18 cellular contexts compared by ENCODE assay signal in genomic region chr9:87818308-87818707, GRCh38.
A peak's percentile ranks its signal among the peaks of the same experiment; 100 is the strongest.
DNase-seq lines count a peak whose midpoint lies in the region; ATAC-seq and TF ChIP-seq lines count a peak whose summit lies in the region.
"Had no signal": no experiment of that assay in that cellular context is flagged by ENCODE, and none has a peak within 500 bp of the region (broad histone marks: within the 10 kb centered on the region; RNA-seq: fewer than 3 reads in every experiment).

No MANE protein-coding gene starts in this region.

- no peak overlapping the region for H3K4me3 Mint-ChIP-seq in stimulated activated naive B cell treated with anti-CD40 and anti-IgM and Interleukin-4, amounts not matched to agents 10 μg/mL and 1 μg/mL and 100 μg/mL, for 72 hours

- CTCF ChIA-PET in HEK293T (lab: Yijun Ruan, JAX): no interaction called here

- no peak for ATAC-seq in stimulated activated naive B cell treated with anti-CD40 and anti-IgM and Interleukin-4, amounts not matched to agents 10 μg/mL and 1 μg/mL and 100 μg/mL, for 72 hours (replicated peaks)

- H3K27ac Mint-ChIP-seq in stimulated activated naive B cell treated with anti-CD40 and anti-IgM and Interleukin-4, amounts not matched to agents 10 μg/mL and 1 μg/mL and 100 μg/mL, for 72 hours: no peak overlapping the region

- DNase-seq in COLO829 (ENCODE audit: low spot score) (peak; percentile 42), HEK293T (ENCODE audit: extremely low spot score) (no peak), RKO (ENCODE audit: low spot score) (peak; percentile 16), myocyte (ENCODE audit: low read depth) (peak; percentile 56), AML-193 (lab: John Stamatoyannopoulos, UW) (no peak), DMS53 (lab: John Stamatoyannopoulos, UW) (no peak)
- no peak for DNase-seq in stimulated activated naive B cell treated with anti-CD40 and anti-IgM and Interleukin-4, amounts not matched to agents 10 μg/mL and 1 μg/mL and 100 μg/mL, for 72 hours
- DNase-seq: ACHN, Caco-2, H7, NCI-H1436 treated with DMSO at 0.1 percent for 48 hours, NCI-H2081, NCI-H345, NCI-H774, Peyer's patch, SHP77, SK-N-SH, T-helper 1 cell had no signal

- no peaks in the 10 kb centered on the region for H3K4me1 Mint-ChIP-seq in stimulated activated naive B cell treated with anti-CD40 and anti-IgM and Interleukin-4, amounts not matched to agents 10 μg/mL and 1 μg/mL and 100 μg/mL, for 72 hours

- no peaks in the 10 kb centered on the region for H3K36me3 Mint-ChIP-seq in stimulated activated naive B cell treated with anti-CD40 and anti-IgM and Interleukin-4, amounts not matched to agents 10 μg/mL and 1 μg/mL and 100 μg/mL, for 72 hours

- H3K27me3 Mint-ChIP-seq in stimulated activated naive B cell treated with anti-CD40 and anti-IgM and Interleukin-4, amounts not matched to agents 10 μg/mL and 1 μg/mL and 100 μg/mL, for 72 hours: peaks cover 11 to 17% of the 10 kb centered on the region in 2 donors

- peaks cover 3 to 8% of the 10 kb centered on the region in 2 donors for H3K9me3 Mint-ChIP-seq in stimulated activated naive B cell treated with anti-CD40 and anti-IgM and Interleukin-4, amounts not matched to agents 10 μg/mL and 1 μg/mL and 100 μg/mL, for 72 hours

- POLR2A ChIA-PET in HEK293T (lab: Yijun Ruan, JAX): no interaction called here

TF ChIP-seq in HEK293T, 16 proteins besides CTCF, POLR2A, EP300 and RAD21:
- TF ChIP-seq PKNOX1 (IDR thresholded peaks at IDR 0.05): peak; percentile 98
- no peak for TF ChIP-seq LEF1 (IDR thresholded peaks at IDR 0.05; ENCODE audit: borderline replicate concordance)
- TF ChIP-seq FOXK2 (IDR thresholded peaks at IDR 0.05): no peak
- no peak for TF ChIP-seq HDGF (IDR thresholded peaks at IDR 0.05; ENCODE audit: borderline replicate concordance)
- no peak for TF ChIP-seq ARNT (IDR thresholded peaks at IDR 0.05)
- TF ChIP-seq SUZ12 (IDR thresholded peaks at IDR 0.05): no peak
- TF ChIP-seq ELF4 (IDR thresholded peaks at IDR 0.05): no peak
- TF ChIP-seq BHLHE40 (IDR thresholded peaks at IDR 0.05; ENCODE audit: borderline replicate concordance): no peak

Comparison
In these comparisons a context has a peak if more than half of its experiments do, and no peak if none do; other contexts are left out.
1. DNase-seq: peak in COLO829 (single experiment), RKO (single experiment) and myocyte (single experiment); none in HEK293T (single experiment), stimulated activated naive B cell treated with anti-CD40 and anti-IgM and Interleukin-4, amounts not matched to agents 10 μg/mL and 1 μg/mL and 100 μg/mL, for 72 hours (single experiment), AML-193 (0 of 2) and DMS53 (single experiment).